In the genomic region with DNA sequence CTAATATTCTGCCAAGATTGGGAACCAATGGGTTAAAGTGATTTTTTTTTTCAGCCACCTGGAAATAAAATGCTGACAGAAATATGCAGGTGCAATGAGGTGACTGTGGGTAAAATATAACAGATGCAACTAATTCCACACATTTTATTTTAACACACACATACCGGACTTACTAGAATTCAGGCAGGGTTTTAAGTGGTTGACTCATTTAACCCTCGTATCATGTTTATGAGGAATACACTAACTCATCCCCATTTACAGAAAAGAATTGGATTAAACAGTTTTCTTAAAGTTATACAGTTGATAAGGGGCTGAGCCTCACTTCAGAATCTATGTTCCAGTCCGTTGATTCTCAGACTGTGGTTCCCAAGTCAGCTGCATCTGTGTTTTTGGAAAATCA, we compare ENCODE assay signal across 13 cellular contexts.
"Had no signal": no experiment of that assay in that cellular context is flagged by ENCODE, and none has a peak within 500 bp of the region (broad histone marks: within the 10 kb centered on the region; RNA-seq: fewer than 3 reads in every experiment).

No MANE protein-coding gene starts in this region.

- H3K27me3 ChIP-seq: esophagus muscularis mucosa, transverse colon had no signal

- H3K9ac ChIP-seq: parathyroid adenoma had no signal

- H3K9me3 ChIP-seq: esophagus muscularis mucosa, lower lobe of right lung, transverse colon had no signal

- ATAC-seq: lower lobe of right lung, WTC11 had no signal

- H3K4me1 ChIP-seq: lower lobe of right lung, parathyroid adenoma, transverse colon had no signal

- H3K27ac ChIP-seq: esophagus muscularis mucosa, lower lobe of right lung, parathyroid adenoma, transverse colon had no signal

- H3K4me3 ChIP-seq: esophagus muscularis mucosa, lower lobe of right lung, transverse colon had no signal

- DNase-seq: activated CD4-positive, alpha-beta T cell treated with anti-CD3 and anti-CD28 coated beads, Interleukin-2, amount 10 ng/mL, durations not matched to agents 24 days and 14 days; activated CD8-positive, alpha-beta memory T cell treated with anti-CD3 and anti-CD28 coated beads for 24 hours; activated naive CD4-positive, alpha-beta T cell treated with Interleukin-2 at 50 U/mL for 16 hours; glutamatergic neuron; immature natural killer cell; lower lobe of right lung; midbrain; naive B cell; retina; transverse colon had no signal

- H3K36me3 ChIP-seq: esophagus muscularis mucosa, lower lobe of right lung, transverse colon had no signal
